ENCODE assay signal across 25 cellular contexts in the genomic region with DNA sequence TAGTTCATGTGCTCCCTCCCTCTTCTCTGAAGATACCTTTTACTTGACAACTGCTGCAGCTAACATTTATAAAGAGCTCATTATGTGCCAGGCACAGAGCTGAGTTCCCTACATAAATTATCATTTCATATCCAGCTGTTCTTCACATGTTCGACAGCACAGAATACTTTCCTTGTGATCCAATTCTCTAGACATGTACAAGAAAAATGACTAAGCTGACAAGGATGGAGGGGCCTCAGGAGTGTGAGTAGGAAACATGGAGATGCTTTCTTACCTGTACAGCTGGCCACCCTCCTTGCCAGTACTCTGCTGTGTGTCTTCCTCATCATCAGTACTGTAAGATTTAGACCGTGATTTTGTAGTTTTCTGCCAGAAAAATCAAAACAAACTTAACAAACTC.
"Had no signal": no experiment of that assay in that cellular context is flagged by ENCODE, and none has a peak within 500 bp of the region (broad histone marks: within the 10 kb centered on the region; RNA-seq: fewer than 3 reads in every experiment).

No MANE protein-coding gene starts in this region.

- DNase-seq: activated B cell treated with CpG ODN at 0.5 μM for 24 hours; activated CD4-positive, alpha-beta T cell treated with anti-CD3 and anti-CD28 coated beads for 1 hour; activated CD4-positive, alpha-beta T cell treated with anti-CD3 and anti-CD28 coated beads, Interleukin-2, amount 10 ng/mL, durations not matched to agents 24 days and 14 days; activated CD4-positive, alpha-beta T cell treated with anti-CD3 and anti-CD28 coated beads, Interleukin-2, amount 50 U/mL, for 48 hours; activated CD8-positive, alpha-beta memory T cell treated with anti-CD3 and anti-CD28 coated beads, Interleukin-2, amount 10 ng/mL, durations not matched to agents 7 days and 5 days; activated effector memory CD4-positive, alpha-beta T cell treated with Interleukin-2 at 50 U/mL for 16 hours; activated naive CD4-positive, alpha-beta T cell; activated naive CD8-positive, alpha-beta T cell treated with anti-CD3 and anti-CD28 coated beads, Interleukin-2, amount 50 U/mL, for 24 hours; activated T-cell treated with anti-CD3 and anti-CD28 coated beads, Interleukin-2, amount 50 U/mL, for 24 hours; amniotic stem cell; body of pancreas; Karpas-422; MM.1S; NCI-H1105; NCI-H1436; NCI-H1694 treated with DMSO at 0.1 percent for 48 hours; NCI-H2029 treated with DMSO at 0.1 percent for 48 hours; NCI-H345; NCI-H510A; NCI-H526 treated with DMSO at 0.1 percent for 48 hours; NK-92 treated with Interleukin-12 subunit alpha and Interleukin-12 subunit beta, amount 100 ng/mL, for 24 hours; PC-3; SHP77 treated with DMSO at 0.1 percent for 48 hours had no signal

- ATAC-seq: activated CD8-positive, alpha-beta memory T cell treated with anti-CD3 and anti-CD28 coated beads, Interleukin-2, amount 10 ng/mL, durations not matched to agents 7 days and 5 days; activated naive CD4-positive, alpha-beta T cell treated with anti-CD3 and anti-CD28 coated beads, Interleukin-2, amount 50 U/mL, for 72 hours; activated naive CD8-positive, alpha-beta T cell treated with anti-CD3 and anti-CD28 coated beads, Interleukin-2, amount 50 U/mL, for 24 hours; body of pancreas; PC-3 had no signal

- H3K9me3 ChIP-seq: ascending aorta, body of pancreas had no signal

- H3K4me1 ChIP-seq: ascending aorta, body of pancreas had no signal

- H3K27ac ChIP-seq: ascending aorta, body of pancreas had no signal

- H3K27me3 ChIP-seq: ascending aorta, body of pancreas had no signal

- H3K4me3 ChIP-seq: ascending aorta, body of pancreas had no signal

- H3K36me3 ChIP-seq: ascending aorta had no signal
